Comparison of ENCODE assay signal across 18 cellular contexts in the genomic region with DNA sequence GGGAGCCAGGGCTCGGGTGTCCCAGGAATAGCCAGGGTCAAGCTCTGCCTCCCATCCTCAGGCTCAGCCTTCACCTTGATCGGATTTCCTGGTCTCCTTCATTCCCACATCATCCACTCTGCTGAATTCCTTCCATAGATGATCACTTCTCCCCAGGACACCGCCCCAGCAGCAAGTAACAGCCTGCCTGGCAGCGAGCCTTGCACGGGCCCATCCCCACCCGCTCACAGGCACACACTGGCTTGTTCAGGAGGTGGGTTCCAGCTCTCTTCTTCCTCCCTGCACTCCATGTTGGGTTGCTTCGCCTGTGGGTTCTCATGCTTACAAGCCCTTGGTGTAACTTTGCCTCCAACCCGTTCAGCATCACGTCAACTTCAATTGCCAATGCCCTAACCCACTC.
DNase-seq lines count a peak whose midpoint lies in the region; ATAC-seq and TF ChIP-seq lines count a peak whose summit lies in the region.
"Had no signal": no experiment of that assay in that cellular context is flagged by ENCODE, and none has a peak within 500 bp of the region (broad histone marks: within the 10 kb centered on the region; RNA-seq: fewer than 3 reads in every experiment).

No MANE protein-coding gene starts in this region.

- H3K27me3 ChIP-seq in esophagus squamous epithelium (peaks cover 0 to 32% (median 0%) of the 10 kb centered on the region in 4 donors), suprapubic skin (no peaks in the 10 kb centered on the region)

- 46% methylated on average over 6 to 9 of the region's 9 CpGs for WGBS in esophagus squamous epithelium, 2 donors
- WGBS in suprapubic skin, result 63% methylated on average over 8 of the region's 9 CpGs

- peaks cover 2% of the 10 kb centered on the region for H3K9me3 Mint-ChIP-seq in activated CD4-positive, alpha-beta T cell treated with anti-CD3 and anti-CD28 coated beads for 36 hours (ENCODE audit: low read depth)
- H3K9me3 Mint-ChIP-seq in activated T-helper 17 cell treated with anti-CD3 and anti-CD28 coated beads, Interleukin-2, amount 50 U/mL, for 72 hours, result no peaks in the 10 kb centered on the region
- H3K9me3 Mint-ChIP-seq: CD4-positive, alpha-beta T cell had no signal

- TF ChIP-seq EP300 in suprapubic skin (IDR thresholded peaks at IDR 0.05), result no peak

- H3K4me3 Mint-ChIP-seq in activated CD4-positive, alpha-beta T cell treated with anti-CD3 and anti-CD28 coated beads for 36 hours, result no peak overlapping the region
- H3K4me3 Mint-ChIP-seq in activated T-helper 17 cell treated with anti-CD3 and anti-CD28 coated beads, Interleukin-2, amount 50 U/mL, for 72 hours, result no peak overlapping the region
- H3K4me3 Mint-ChIP-seq: CD4-positive, alpha-beta T cell had no signal

- H3K27ac ChIP-seq in esophagus squamous epithelium (peak overlapping the region; percentile 16 to 73 (median 62)), suprapubic skin (peak overlapping the region; percentile 81)
- H3K27ac ChIP-seq: KMS-11 had no signal

- no peak for TF ChIP-seq CTCF in esophagus squamous epithelium (IDR thresholded peaks at IDR 0.05)
- TF ChIP-seq CTCF in suprapubic skin (IDR thresholded peaks at IDR 0.05), result no peak
- TF ChIP-seq CTCF in GM13977 (IDR thresholded peaks at IDR 0.05; ENCODE audit: extremely low read depth, insufficient read depth, missing control alignments), result no peak

- no peak overlapping the region for H3K4me3 ChIP-seq in esophagus squamous epithelium
- H3K4me3 ChIP-seq in suprapubic skin, result no peak overlapping the region

- H3K36me3 Mint-ChIP-seq in activated CD4-positive, alpha-beta T cell treated with anti-CD3 and anti-CD28 coated beads for 36 hours (ENCODE audit: low read depth), result no peaks in the 10 kb centered on the region
- no peaks in the 10 kb centered on the region for H3K36me3 Mint-ChIP-seq in activated T-helper 17 cell treated with anti-CD3 and anti-CD28 coated beads, Interleukin-2, amount 50 U/mL, for 72 hours (ENCODE audit: low read depth)

- peaks cover 37% of the 10 kb centered on the region for H3K27me3 Mint-ChIP-seq in activated CD4-positive, alpha-beta T cell treated with anti-CD3 and anti-CD28 coated beads for 36 hours
- H3K27me3 Mint-ChIP-seq in activated T-helper 17 cell treated with anti-CD3 and anti-CD28 coated beads, Interleukin-2, amount 50 U/mL, for 72 hours, result peaks cover 38% of the 10 kb centered on the region

- no peak for ATAC-seq in activated CD4-positive, alpha-beta T cell treated with anti-CD3 and anti-CD28 coated beads for 36 hours
- ATAC-seq in activated T-helper 17 cell treated with anti-CD3 and anti-CD28 coated beads, Interleukin-2, amount 50 U/mL, for 72 hours (replicated peaks), result no peak

- POLR2A ChIA-PET in activated CD4-positive, alpha-beta T cell treated with anti-CD3 and anti-CD28 coated beads for 36 hours (lab: Charles Lee), result no interaction called here

- CTCF ChIA-PET in activated CD4-positive, alpha-beta T cell treated with anti-CD3 and anti-CD28 coated beads for 36 hours (lab: Charles Lee), result interaction anchor here (0.9 kb wide), 1 partner anchor 14 kb away, joined by 3 read pairs; no protein-coding TSS in a partner anchor

- peaks cover 0 to 52% (median 13%) of the 10 kb centered on the region in 3 donors for H3K4me1 ChIP-seq in esophagus squamous epithelium
- peaks cover 55% of the 10 kb centered on the region for H3K4me1 ChIP-seq in suprapubic skin
- H3K4me1 ChIP-seq: BE2C had no signal

- no peaks in the 10 kb centered on the region for H3K9me3 ChIP-seq in esophagus squamous epithelium
- no peaks in the 10 kb centered on the region for H3K9me3 ChIP-seq in suprapubic skin
- H3K9me3 ChIP-seq: BE2C had no signal

- in situ Hi-C loops in GM13977 (cut with MboI; ENCODE audit: low pct_unique_long_range_greater_than_20kb, low sequenced_read_pairs, unreplicated experiment), result no loop called here

- peaks cover 30% of the 10 kb centered on the region for H3K4me1 Mint-ChIP-seq in activated CD4-positive, alpha-beta T cell treated with anti-CD3 and anti-CD28 coated beads for 36 hours
- peaks cover 10% of the 10 kb centered on the region for H3K4me1 Mint-ChIP-seq in activated T-helper 17 cell treated with anti-CD3 and anti-CD28 coated beads, Interleukin-2, amount 50 U/mL, for 72 hours

- intact Hi-C loops in activated CD4-positive, alpha-beta T cell treated with anti-CD3 and anti-CD28 coated beads for 36 hours (cut with DNase I, micrococcal nuclease), result loop anchor here (1.0 to 5.0 kb wide), 2 partner anchors 87 to 89 kb away; no protein-coding TSS in a partner anchor
- intact Hi-C loops in esophagus squamous epithelium (cut with DNase I), result loop anchor here (10.0 kb wide), 1 partner anchor 111 kb away; a partner anchor contains a TSS

- no peaks in the 10 kb centered on the region for H3K36me3 ChIP-seq in esophagus squamous epithelium
- H3K36me3 ChIP-seq in suprapubic skin, result no peaks in the 10 kb centered on the region
- H3K36me3 ChIP-seq: BE2C had no signal

- no peak for TF ChIP-seq POLR2A in esophagus squamous epithelium (IDR thresholded peaks at IDR 0.05)
- TF ChIP-seq POLR2A in suprapubic skin (IDR thresholded peaks at IDR 0.05), result no peak

- DNase-seq in activated CD4-positive, alpha-beta T cell treated with anti-CD3 and anti-CD28 coated beads for 36 hours, result no peak
- no peak for DNase-seq in activated CD4-positive, alpha-beta T cell treated with anti-CD3 and anti-CD28 coated beads, Interleukin-2, amount 50 U/mL, for 1 hour
- no peak for DNase-seq in esophagus squamous epithelium (lab: John Stamatoyannopoulos, UW)
- no peak for DNase-seq in suprapubic skin (ENCODE audit: low spot score in 2 of 2)
- DNase-seq in medulla oblongata (ENCODE audit: extremely low spot score), result no peak
- DNase-seq in DMS79 (lab: John Stamatoyannopoulos, UW), result no peak
- no peak for DNase-seq in GM13977 (ENCODE audit: low spot score)
- DNase-seq: 8988T; BE2C; CD4-positive, alpha-beta T cell; DMS53; HCEC 1CT; NCI-H1092 treated with DMSO at 0.1 percent for 48 hours; NCI-H2081 treated with DMSO at 0.1 percent for 48 hours; NCI-H524 treated with DMSO at 0.1 percent for 48 hours; SHP77 treated with DMSO at 0.1 percent for 48 hours had no signal

- H3K27ac Mint-ChIP-seq in activated CD4-positive, alpha-beta T cell treated with anti-CD3 and anti-CD28 coated beads for 36 hours, result peak overlapping the region; percentile 9
- H3K27ac Mint-ChIP-seq in activated T-helper 17 cell treated with anti-CD3 and anti-CD28 coated beads, Interleukin-2, amount 50 U/mL, for 72 hours, result peak overlapping the region; percentile 44
- H3K27ac Mint-ChIP-seq: CD4-positive, alpha-beta T cell had no signal
